Comparison of ENCODE assay signal across 13 cellular contexts in the genomic region with DNA sequence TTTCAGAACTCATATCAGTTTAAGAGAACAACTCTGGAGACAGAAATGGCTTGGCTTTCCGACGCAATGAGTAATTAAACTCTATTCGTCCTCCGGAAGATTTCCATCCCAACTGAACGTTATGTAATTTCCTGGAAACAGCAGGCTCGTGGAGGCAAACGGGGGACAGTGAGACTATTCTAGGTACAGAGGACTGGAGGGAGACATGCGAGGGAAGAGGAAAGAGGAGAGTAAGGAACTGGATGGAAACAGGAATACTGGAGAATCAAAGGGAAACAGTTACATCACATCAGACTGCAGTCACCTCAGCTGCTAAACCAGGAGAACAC. TPM values are rescaled to one million over a fixed set of nuclear protein-coding genes. Genes with fewer than 3 reads are reported as not detected.
DNase-seq lines count a peak whose midpoint lies in the region; ATAC-seq and TF ChIP-seq lines count a peak whose summit lies in the region.
"Had no signal": no experiment of that assay in that cellular context is flagged by ENCODE, and none has a peak within 500 bp of the region (broad histone marks: within the 10 kb centered on the region; RNA-seq: fewer than 3 reads in every experiment).

No MANE protein-coding gene starts in this region.

- H3F3A ChIP-seq in neural progenitor cell (ENCODE audit: low read depth), result peaks cover 24% of the 10 kb centered on the region

- DNase-seq in activated CD8-positive, alpha-beta T cell treated with anti-CD3 and anti-CD28 coated beads for 36 hours, result no peak
- DNase-seq in activated CD8-positive, alpha-beta T cell treated with anti-CD3 and anti-CD28 coated beads, Interleukin-2, amount 10 ng/mL, durations not matched to agents 7 days and 5 days, result no peak
- DNase-seq in Right ventricle myocardium superior (no peak), neural progenitor cell (ENCODE audit: low spot score) (no peak), upper lobe of left lung (no peak), NCI-H1417 (lab: John Stamatoyannopoulos, UW) (no peak)
- DNase-seq: activated CD4-positive, alpha-beta T cell treated with anti-CD3 and anti-CD28 coated beads, Interleukin-2, amount 50 U/mL, for 4 hours; NCI-H2227 treated with DMSO at 0.1 percent for 48 hours; SK-N-SH had no signal

- 48 to 60% methylated on average over 8 of the region's 8 CpGs for WGBS in upper lobe of left lung, 2 donors

- H3K27me3 Mint-ChIP-seq in activated CD8-positive, alpha-beta T cell treated with anti-CD3 and anti-CD28 coated beads for 36 hours, result no peaks in the 10 kb centered on the region
- H3K27me3 Mint-ChIP-seq in activated CD8-positive, alpha-beta T cell treated with anti-CD3 and anti-CD28 coated beads, Interleukin-2, amount 10 ng/mL, durations not matched to agents 7 days and 5 days (ENCODE audit: low read depth), result no peaks in the 10 kb centered on the region
- peaks cover 2% of the 10 kb centered on the region for H3K27me3 Mint-ChIP-seq in neural progenitor cell (ENCODE audit: insufficient read depth, low read depth)
- H3K27me3 Mint-ChIP-seq: IgD-negative memory B cell; stimulated activated naive CD8-positive, alpha-beta T cell treated with anti-CD3 and anti-CD28 coated beads, Interleukin-15, Interleukin-2, amounts not matched to agents 100 ng/mL and 50 ng/mL, for 24 hours had no signal

- peaks cover 17% of the 10 kb centered on the region for H3K36me3 Mint-ChIP-seq in activated CD8-positive, alpha-beta T cell treated with anti-CD3 and anti-CD28 coated beads for 36 hours (ENCODE audit: low read depth)
- H3K36me3 Mint-ChIP-seq in activated CD8-positive, alpha-beta T cell treated with anti-CD3 and anti-CD28 coated beads, Interleukin-2, amount 10 ng/mL, durations not matched to agents 7 days and 5 days (ENCODE audit: low read depth), result peaks cover 29% of the 10 kb centered on the region
- H3K36me3 Mint-ChIP-seq in neural progenitor cell, result peaks cover 23% of the 10 kb centered on the region

- H3K9me3 Mint-ChIP-seq in activated CD8-positive, alpha-beta T cell treated with anti-CD3 and anti-CD28 coated beads for 36 hours, result no peaks in the 10 kb centered on the region
- no peaks in the 10 kb centered on the region for H3K9me3 Mint-ChIP-seq in activated CD8-positive, alpha-beta T cell treated with anti-CD3 and anti-CD28 coated beads, Interleukin-2, amount 10 ng/mL, durations not matched to agents 7 days and 5 days (ENCODE audit: insufficient read depth)
- no peaks in the 10 kb centered on the region for H3K9me3 Mint-ChIP-seq in neural progenitor cell
- H3K9me3 Mint-ChIP-seq: IgD-negative memory B cell; stimulated activated naive CD8-positive, alpha-beta T cell treated with anti-CD3 and anti-CD28 coated beads, Interleukin-15, Interleukin-2, amounts not matched to agents 100 ng/mL and 50 ng/mL, for 24 hours had no signal

- H3K4me1 Mint-ChIP-seq in activated CD8-positive, alpha-beta T cell treated with anti-CD3 and anti-CD28 coated beads for 36 hours (ENCODE audit: low read depth), result no peaks in the 10 kb centered on the region
- H3K4me1 Mint-ChIP-seq in activated CD8-positive, alpha-beta T cell treated with anti-CD3 and anti-CD28 coated beads, Interleukin-2, amount 10 ng/mL, durations not matched to agents 7 days and 5 days (ENCODE audit: low read depth), result no peaks in the 10 kb centered on the region
- peaks cover 52% of the 10 kb centered on the region for H3K4me1 Mint-ChIP-seq in neural progenitor cell

- H3K79me2 ChIP-seq in neural progenitor cell (ENCODE audit: low read depth), result no peaks in the 10 kb centered on the region

- H4K20me1 ChIP-seq in neural progenitor cell (ENCODE audit: low read depth), result peaks cover 18% of the 10 kb centered on the region

- no peaks in the 10 kb centered on the region for H3K27me3 ChIP-seq in neural progenitor cell
- no peaks in the 10 kb centered on the region for H3K27me3 ChIP-seq in upper lobe of left lung

- H3K4me3 ChIP-seq in neural progenitor cell (no peak overlapping the region), upper lobe of left lung (no peak overlapping the region)

- H3K36me3 ChIP-seq in neural progenitor cell, result peaks cover 11% of the 10 kb centered on the region
- peaks cover 4 to 26% (median 10%) of the 10 kb centered on the region in 4 donors for H3K36me3 ChIP-seq in upper lobe of left lung

- no peak overlapping the region for H3K9ac ChIP-seq in neural progenitor cell
- H3K9ac ChIP-seq: SK-N-SH had no signal

- peak overlapping the region; percentile 15 for H3K27ac Mint-ChIP-seq in activated CD8-positive, alpha-beta T cell treated with anti-CD3 and anti-CD28 coated beads for 36 hours
- H3K27ac Mint-ChIP-seq in activated CD8-positive, alpha-beta T cell treated with anti-CD3 and anti-CD28 coated beads, Interleukin-2, amount 10 ng/mL, durations not matched to agents 7 days and 5 days, result no peak overlapping the region
- H3K27ac Mint-ChIP-seq in neural progenitor cell, result peak overlapping the region; percentile 71
- H3K27ac Mint-ChIP-seq: stimulated activated naive CD8-positive, alpha-beta T cell treated with anti-CD3 and anti-CD28 coated beads, Interleukin-15, Interleukin-2, amounts not matched to agents 100 ng/mL and 50 ng/mL, for 24 hours had no signal

- H3K27ac ChIP-seq in neural progenitor cell, result no peak overlapping the region
- peak overlapping the region; percentile 89 to 98 (median 91) for H3K27ac ChIP-seq in upper lobe of left lung

- no peak for ATAC-seq in activated CD8-positive, alpha-beta T cell treated with anti-CD3 and anti-CD28 coated beads for 36 hours
- no peak for ATAC-seq in activated CD8-positive, alpha-beta T cell treated with anti-CD3 and anti-CD28 coated beads, Interleukin-2, amount 10 ng/mL, durations not matched to agents 7 days and 5 days
- peak; percentile 11 for ATAC-seq in Right ventricle myocardium superior (ENCODE audit: poor library complexity)
- ATAC-seq in upper lobe of left lung (ENCODE audit: low FRiP score in 2 of 2), result peak in 1 of 2 donors; percentile 1
- no peak for ATAC-seq in GM21528 (IDR thresholded peaks at IDR 0.05; ENCODE audit: low FRiP score, unreplicated experiment)
- no peak for ATAC-seq in HG03520 (IDR thresholded peaks at IDR 0.05; ENCODE audit: unreplicated experiment)

- H3K4me3 Mint-ChIP-seq in activated CD8-positive, alpha-beta T cell treated with anti-CD3 and anti-CD28 coated beads for 36 hours, result no peak overlapping the region
- H3K4me3 Mint-ChIP-seq in activated CD8-positive, alpha-beta T cell treated with anti-CD3 and anti-CD28 coated beads, Interleukin-2, amount 10 ng/mL, durations not matched to agents 7 days and 5 days, result no peak overlapping the region
- no peak overlapping the region for H3K4me3 Mint-ChIP-seq in neural progenitor cell
- H3K4me3 Mint-ChIP-seq: IgD-negative memory B cell; stimulated activated naive CD8-positive, alpha-beta T cell treated with anti-CD3 and anti-CD28 coated beads, Interleukin-15, Interleukin-2, amounts not matched to agents 100 ng/mL and 50 ng/mL, for 24 hours had no signal

- no peak for TF ChIP-seq CTCF in activated CD8-positive, alpha-beta T cell treated with anti-CD3 and anti-CD28 coated beads for 36 hours (IDR thresholded peaks at IDR 0.05)
- TF ChIP-seq CTCF in neural progenitor cell (IDR thresholded peaks at IDR 0.05) (no peak), upper lobe of left lung (IDR thresholded peaks at IDR 0.05) (no peak)

- CTCF ChIA-PET in activated CD8-positive, alpha-beta T cell treated with anti-CD3 and anti-CD28 coated beads for 36 hours (lab: Charles Lee), result no interaction called here
- CTCF ChIA-PET in activated CD8-positive, alpha-beta T cell treated with anti-CD3 and anti-CD28 coated beads, Interleukin-2, amount 10 ng/mL, durations not matched to agents 7 days and 5 days (lab: Charles Lee), result interaction anchor here (1.3 kb wide), 1 partner anchor 134 kb away, joined by 4 read pairs; no protein-coding TSS in a partner anchor

- no peak overlapping the region for H2AFZ ChIP-seq in neural progenitor cell (replicated peaks)

- H3K4me2 ChIP-seq in neural progenitor cell, result no peak overlapping the region
- H3K4me2 ChIP-seq: SK-N-SH had no signal

- H3K9me3 ChIP-seq in neural progenitor cell (ENCODE audit: low read depth) (no peaks in the 10 kb centered on the region), upper lobe of left lung (no peaks in the 10 kb centered on the region)
- H3K9me3 ChIP-seq: SK-N-SH had no signal

- H3K4me1 ChIP-seq in neural progenitor cell (peaks cover 20% of the 10 kb centered on the region), upper lobe of left lung (peaks cover 40 to 55% (median 48%) of the 10 kb centered on the region in 4 donors)

- intact Hi-C loops in activated CD8-positive, alpha-beta T cell treated with anti-CD3 and anti-CD28 coated beads for 36 hours (cut with micrococcal nuclease), result no loop called here
- intact Hi-C loops in Right ventricle myocardium superior (cut with DNase I), result no loop called here

- POLR2A ChIA-PET in activated CD8-positive, alpha-beta T cell treated with anti-CD3 and anti-CD28 coated beads for 36 hours (lab: Charles Lee), result interaction anchor here (1.2 kb wide), 1 partner anchor 11 kb away, joined by 3 read pairs; no protein-coding TSS in a partner anchor
- POLR2A ChIA-PET in activated CD8-positive, alpha-beta T cell treated with anti-CD3 and anti-CD28 coated beads, Interleukin-2, amount 10 ng/mL, durations not matched to agents 7 days and 5 days (lab: Charles Lee), result interaction anchor here (0.9 kb wide), 1 partner anchor 10 kb away, joined by 3 read pairs; no protein-coding TSS in a partner anchor

- no peak for TF ChIP-seq POLR2A in upper lobe of left lung (IDR thresholded peaks at IDR 0.05)

- peak in 1 of 4 donors; percentile 28 for TF ChIP-seq EP300 in upper lobe of left lung (IDR thresholded peaks at IDR 0.05)

RNA-seq across cellular contexts. Expression of a gene that starts 28.3 kb away (rescaled TPM):
- 10 to 100 TPM; 49.7 to 54.0 TPM for total RNA-seq in activated CD8-positive, alpha-beta T cell treated with anti-CD3 and anti-CD28 coated beads for 36 hours
- 10 to 100 TPM; 56.4 to 57.7 TPM for total RNA-seq in activated CD8-positive, alpha-beta T cell treated with anti-CD3 and anti-CD28 coated beads, Interleukin-2, amount 10 ng/mL, durations not matched to agents 7 days and 5 days
- total RNA-seq in Right ventricle myocardium superior (7.7 TPM), neural progenitor cell (ENCODE audit: low replicate concordance) (47.8 and 68.4 TPM in 2 replicates), upper lobe of left lung (10 to 100 TPM; 11.3 to 31.8 (median 22.0) TPM)
